2 cellular contexts compared by ENCODE assay signal in genomic region chr19:40662925-40663711, GRCh38.
TF ChIP-seq lines count a peak whose summit lies in the region.

No MANE protein-coding gene starts in this region.

TF ChIP-seq in IMR-90, 13 proteins besides CTCF, POLR2A, EP300 and RAD21:
- TF ChIP-seq USF2 (IDR thresholded peaks at IDR 0.05; ENCODE audit: low read depth, low read length) (peak; percentile 91), BHLHE40 (IDR thresholded peaks at IDR 0.05; ENCODE audit: low read depth, low read length) (no peak), NFE2L2 (IDR thresholded peaks at IDR 0.05; ENCODE audit: low read depth, low read length) (no peak), CHD1 (IDR thresholded peaks at IDR 0.05; ENCODE audit: low read depth, low read length) (no peak), SMC3 (IDR thresholded peaks at IDR 0.05; ENCODE audit: low read depth, low read length) (peak; percentile 72), RCOR1 (IDR thresholded peaks at IDR 0.05; ENCODE audit: insufficient replicate concordance, low read length) (no peak), MAZ (IDR thresholded peaks at IDR 0.05; ENCODE audit: borderline replicate concordance, low read depth, low read length) (peak; percentile 57), ELK1 (IDR thresholded peaks at IDR 0.05; ENCODE audit: borderline replicate concordance, low read depth, low read length) (no peak), MXI1 (IDR thresholded peaks at IDR 0.05; ENCODE audit: borderline replicate concordance, low read depth, low read length) (peak; percentile 99), CEBPB (IDR thresholded peaks at IDR 0.05; ENCODE audit: low read depth, low read length) (no peak), MAFK (IDR thresholded peaks at IDR 0.05; ENCODE audit: low read depth, low read length) (no peak), FOS (IDR thresholded peaks at IDR 0.05; ENCODE audit: low read depth, low read length) (no peak), RFX5 (IDR thresholded peaks at IDR 0.05; ENCODE audit: low read depth, low read length) (peak; percentile 31; the same call in 1 of the 2 replicates)

TF ChIP-seq in PFSK-1, 5 proteins besides CTCF, POLR2A, EP300 and RAD21:
- TF ChIP-seq SIN3A (IDR thresholded peaks at IDR 0.05; ENCODE audit: borderline replicate concordance, insufficient read depth, low read length) (peak; percentile 88; the same call in 1 of the 2 replicates), REST (IDR thresholded peaks at IDR 0.05; ENCODE audit: insufficient read depth in 1 of 2, low read depth in 2 of 2, low read length in 2 of 2) (no peak), FOXP2 (optimal IDR thresholded peaks at IDR 0.05; ENCODE audit: borderline replicate concordance, extremely low read depth, extremely low read length, insufficient read depth) (peak; percentile 96), POLR2AphosphoS5 (IDR thresholded peaks at IDR 0.05; ENCODE audit: low read depth, low read length) (peak; percentile 13; the same call in 1 of the 2 replicates), TAF1 (IDR thresholded peaks at IDR 0.05; ENCODE audit: borderline replicate concordance, insufficient read depth, low read length) (no peak)
